Comparison of ENCODE assay signal across 10 cellular contexts in the genomic region with DNA sequence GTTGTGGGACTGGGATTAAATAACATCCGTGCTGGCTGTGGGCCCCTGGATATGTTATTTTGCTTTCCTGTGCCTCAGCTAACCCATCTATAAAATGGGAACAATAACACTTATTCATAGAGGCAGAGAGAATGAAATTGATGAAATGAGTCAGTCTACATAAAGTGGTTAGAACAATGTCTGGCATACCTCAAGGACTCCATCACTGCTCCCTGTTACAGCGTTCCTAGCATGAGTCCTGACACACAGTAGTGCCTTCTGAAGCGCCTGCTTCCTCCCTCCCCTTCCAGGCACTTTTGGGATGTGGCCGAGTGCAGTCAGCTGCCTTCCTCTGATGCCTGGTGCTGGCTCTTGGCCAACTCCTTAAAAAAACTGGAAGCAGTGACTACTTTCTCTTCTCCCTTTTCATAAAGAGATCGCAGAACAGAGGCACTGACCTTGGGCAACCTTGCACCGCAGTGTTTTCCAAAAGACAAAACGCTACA.
DNase-seq lines count a peak whose midpoint lies in the region; ATAC-seq, FAIRE-seq and TF ChIP-seq lines count a peak whose summit lies in the region.
"Had no signal": no experiment of that assay in that cellular context is flagged by ENCODE, and none has a peak within 500 bp of the region (broad histone marks: within the 10 kb centered on the region; RNA-seq: fewer than 3 reads in every experiment).

No MANE protein-coding gene starts in this region.

- DNase-seq in NCI-H2107 treated with DMSO at 0.1 percent for 48 hours (lab: John Stamatoyannopoulos, UW; ENCODE audit: unreplicated experiment): peak; percentile 9
- DNase-seq in NCI-H2107 (lab: John Stamatoyannopoulos, UW): no peak
- peak; percentile 70 for DNase-seq in cerebellum (ENCODE audit: low spot score)
- DNase-seq in right lobe of liver: peak in 2 of 3 donors; percentile 56 to 60
- peak; percentile 94 for DNase-seq in urothelium cell line (ENCODE audit: low spot score)
- no peak for DNase-seq in NCI-H1930 (lab: John Stamatoyannopoulos, UW)
- DNase-seq in KBM-7: no peak
- DNase-seq: effector memory CD4-positive, alpha-beta T cell had no signal

- no peaks in the 10 kb centered on the region for H3K4me1 ChIP-seq in right lobe of liver
- H3K4me1 ChIP-seq: HAP-1 had no signal

- intact Hi-C loops in right lobe of liver (cut with DNase I): no loop called here

- no peak overlapping the region for H3K4me3 ChIP-seq in right lobe of liver
- H3K4me3 ChIP-seq: HAP-1 had no signal

- TF ChIP-seq POLR2A in right lobe of liver (IDR thresholded peaks at IDR 0.05): no peak

- ATAC-seq in right lobe of liver (peak; percentile 30 to 76 (median 58)), GM21619 (IDR thresholded peaks at IDR 0.05; ENCODE audit: unreplicated experiment) (no peak)

- no peaks in the 10 kb centered on the region for H3K9me3 ChIP-seq in right lobe of liver
- H3K9me3 ChIP-seq: HAP-1 had no signal

- H3K36me3 ChIP-seq in right lobe of liver: no peaks in the 10 kb centered on the region
- H3K36me3 ChIP-seq: HAP-1 had no signal

- H3K27me3 ChIP-seq in right lobe of liver: no peaks in the 10 kb centered on the region

- peak; percentile 96 for FAIRE-seq in urothelium cell line (lab: Jason Lieb, UNC)

- H3K27ac ChIP-seq in right lobe of liver: no peak overlapping the region

- 63% methylated on average over 7 of the region's 7 CpGs for WGBS in right lobe of liver (ENCODE audit: insufficient coverage, low coverage, low lambda C conversion rate, missing lambda C conversion rate)

- no peak for TF ChIP-seq CTCF in right lobe of liver (IDR thresholded peaks at IDR 0.05)

- in situ Hi-C loops in KBM-7 (cut with MboI; ENCODE audit: low pct_unique_long_range_greater_than_20kb, low sequenced_read_pairs): no loop called here

Comparison
In these comparisons a context has a peak if more than half of its experiments do, and no peak if none do; other contexts are left out.
1. DNase-seq: peak in NCI-H2107 treated with DMSO at 0.1 percent for 48 hours (single experiment), cerebellum (single experiment), right lobe of liver (2 of 3) and urothelium cell line (single experiment); none in NCI-H2107 (single experiment), NCI-H1930 (0 of 2) and KBM-7 (single experiment).